In the genomic region with DNA sequence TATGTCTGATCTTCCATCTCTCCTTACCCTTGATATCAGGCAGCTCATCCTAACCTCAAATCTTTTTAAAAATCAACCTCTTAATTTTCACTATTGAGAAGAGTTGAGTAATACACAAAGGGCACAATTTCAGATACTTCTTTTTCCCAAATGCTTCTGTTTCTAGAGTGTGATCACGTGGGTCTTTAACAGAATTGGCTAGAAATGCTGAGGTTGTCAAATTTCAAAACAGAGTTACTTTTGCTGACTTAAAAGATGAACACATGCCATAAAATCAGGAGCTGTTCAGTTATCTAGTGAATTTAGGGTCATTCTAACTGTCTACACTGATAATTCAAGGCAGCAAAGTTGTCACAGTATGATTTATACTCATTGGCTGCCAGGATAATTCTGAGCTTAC, we compare ENCODE assay signal across 4 cellular contexts.
TF ChIP-seq lines count a peak whose summit lies in the region.

No MANE protein-coding gene starts in this region.

TF ChIP-seq in A549, 52 proteins besides CTCF, POLR2A, EP300 and RAD21:
- TF ChIP-seq MAFK (IDR thresholded peaks at IDR 0.05; ENCODE audit: partially characterized antibody) (peak; percentile 84), ZC3H11A (IDR thresholded peaks at IDR 0.05) (no peak)

TF ChIP-seq in IMR-90, 13 proteins besides CTCF, POLR2A, EP300 and RAD21:
- peak; percentile 93 for TF ChIP-seq MAFK (IDR thresholded peaks at IDR 0.05; ENCODE audit: low read depth, low read length)
- TF ChIP-seq CHD1 (IDR thresholded peaks at IDR 0.05; ENCODE audit: low read depth, low read length): no peak
- TF ChIP-seq MAZ (IDR thresholded peaks at IDR 0.05; ENCODE audit: borderline replicate concordance, low read depth, low read length): no peak
- TF ChIP-seq BHLHE40 (IDR thresholded peaks at IDR 0.05; ENCODE audit: low read depth, low read length): no peak
- no peak for TF ChIP-seq SMC3 (IDR thresholded peaks at IDR 0.05; ENCODE audit: low read depth, low read length)

TF ChIP-seq in H1, 55 proteins besides CTCF, POLR2A, EP300 and RAD21:
- TF ChIP-seq GTF2F1 (IDR thresholded peaks at IDR 0.05; ENCODE audit: borderline replicate concordance, low read depth, low read length): no peak
- TF ChIP-seq SUZ12 (IDR thresholded peaks at IDR 0.05; ENCODE audit: low read length): no peak
- TF ChIP-seq, protein P1, sequence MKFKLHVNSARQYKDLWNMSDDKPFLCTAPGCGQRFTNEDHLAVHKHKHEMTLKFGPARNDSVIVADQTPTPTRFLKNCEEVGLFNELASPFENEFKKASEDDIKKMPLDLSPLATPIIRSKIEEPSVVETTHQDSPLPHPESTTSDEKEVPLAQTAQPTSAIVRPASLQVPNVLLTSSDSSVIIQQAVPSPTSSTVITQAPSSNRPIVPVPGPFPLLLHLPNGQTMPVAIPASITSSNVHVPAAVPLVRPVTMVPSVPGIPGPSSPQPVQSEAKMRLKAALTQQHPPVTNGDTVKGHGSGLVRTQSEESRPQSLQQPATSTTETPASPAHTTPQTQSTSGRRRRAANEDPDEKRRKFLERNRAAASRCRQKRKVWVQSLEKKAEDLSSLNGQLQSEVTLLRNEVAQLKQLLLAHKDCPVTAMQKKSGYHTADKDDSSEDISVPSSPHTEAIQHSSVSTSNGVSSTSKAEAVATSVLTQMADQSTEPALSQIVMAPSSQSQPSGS (IDR thresholded peaks at IDR 0.05; ENCODE audit: low read length): no peak
- TF ChIP-seq MAFK (IDR thresholded peaks at IDR 0.05; ENCODE audit: low read depth, low read length): peak; percentile 57; the same call in 1 of the 2 replicates
- no peak for TF ChIP-seq CBX8 (IDR thresholded peaks at IDR 0.05; ENCODE audit: borderline replicate concordance, low read depth, low read length)
- no peak for TF ChIP-seq EZH2 (IDR thresholded peaks at IDR 0.05; ENCODE audit: low read depth, low read length, severe bottlenecking)
- TF ChIP-seq POU5F1 (IDR thresholded peaks at IDR 0.05; ENCODE audit: low read depth, low read length): no peak

TF ChIP-seq in SK-N-SH treated with all-trans-retinoic acid at 6 μM for 48 hours, 23 proteins besides CTCF, POLR2A, EP300 and RAD21:
- TF ChIP-seq OSR1 (CRISPR knock-in tag; IDR thresholded peaks at IDR 0.05) (no peak), ARNTL (CRISPR knock-in tag; IDR thresholded peaks at IDR 0.05; ENCODE audit: borderline replicate concordance, low read depth) (no peak), GLIS3 (CRISPR knock-in tag; IDR thresholded peaks at IDR 0.05) (no peak), RARB (CRISPR knock-in tag; IDR thresholded peaks at IDR 0.05) (no peak), TCF4 (CRISPR knock-in tag; IDR thresholded peaks at IDR 0.05; ENCODE audit: borderline replicate concordance) (no peak)
- TF ChIP-seq, protein P2, sequence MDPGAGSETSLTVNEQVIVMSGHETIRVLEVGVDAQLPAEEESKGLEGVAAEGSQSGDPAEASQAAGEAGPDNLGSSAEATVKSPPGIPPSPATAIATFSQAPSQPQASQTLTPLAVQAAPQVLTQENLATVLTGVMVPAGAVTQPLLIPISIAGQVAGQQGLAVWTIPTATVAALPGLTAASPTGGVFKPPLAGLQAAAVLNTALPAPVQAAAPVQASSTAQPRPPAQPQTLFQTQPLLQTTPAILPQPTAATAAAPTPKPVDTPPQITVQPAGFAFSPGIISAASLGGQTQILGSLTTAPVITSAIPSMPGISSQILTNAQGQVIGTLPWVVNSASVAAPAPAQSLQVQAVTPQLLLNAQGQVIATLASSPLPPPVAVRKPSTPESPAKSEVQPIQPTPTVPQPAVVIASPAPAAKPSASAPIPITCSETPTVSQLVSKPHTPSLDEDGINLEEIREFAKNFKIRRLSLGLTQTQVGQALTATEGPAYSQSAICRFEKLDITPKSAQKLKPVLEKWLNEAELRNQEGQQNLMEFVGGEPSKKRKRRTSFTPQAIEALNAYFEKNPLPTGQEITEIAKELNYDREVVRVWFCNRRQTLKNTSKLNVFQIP (CRISPR knock-in tag; IDR thresholded peaks at IDR 0.05; ENCODE audit: borderline replicate concordance, low read depth): no peak
- TF ChIP-seq, protein P3, sequence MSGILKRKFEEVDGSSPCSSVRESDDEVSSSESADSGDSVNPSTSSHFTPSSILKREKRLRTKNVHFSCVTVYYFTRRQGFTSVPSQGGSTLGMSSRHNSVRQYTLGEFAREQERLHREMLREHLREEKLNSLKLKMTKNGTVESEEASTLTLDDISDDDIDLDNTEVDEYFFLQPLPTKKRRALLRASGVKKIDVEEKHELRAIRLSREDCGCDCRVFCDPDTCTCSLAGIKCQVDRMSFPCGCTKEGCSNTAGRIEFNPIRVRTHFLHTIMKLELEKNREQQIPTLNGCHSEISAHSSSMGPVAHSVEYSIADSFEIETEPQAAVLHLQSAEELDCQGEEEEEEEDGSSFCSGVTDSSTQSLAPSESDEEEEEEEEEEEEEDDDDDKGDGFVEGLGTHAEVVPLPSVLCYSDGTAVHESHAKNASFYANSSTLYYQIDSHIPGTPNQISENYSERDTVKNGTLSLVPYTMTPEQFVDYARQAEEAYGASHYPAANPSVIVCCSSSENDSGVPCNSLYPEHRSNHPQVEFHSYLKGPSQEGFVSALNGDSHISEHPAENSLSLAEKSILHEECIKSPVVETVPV (CRISPR knock-in tag; IDR thresholded peaks at IDR 0.05): no peak
- TF ChIP-seq, protein P4, sequence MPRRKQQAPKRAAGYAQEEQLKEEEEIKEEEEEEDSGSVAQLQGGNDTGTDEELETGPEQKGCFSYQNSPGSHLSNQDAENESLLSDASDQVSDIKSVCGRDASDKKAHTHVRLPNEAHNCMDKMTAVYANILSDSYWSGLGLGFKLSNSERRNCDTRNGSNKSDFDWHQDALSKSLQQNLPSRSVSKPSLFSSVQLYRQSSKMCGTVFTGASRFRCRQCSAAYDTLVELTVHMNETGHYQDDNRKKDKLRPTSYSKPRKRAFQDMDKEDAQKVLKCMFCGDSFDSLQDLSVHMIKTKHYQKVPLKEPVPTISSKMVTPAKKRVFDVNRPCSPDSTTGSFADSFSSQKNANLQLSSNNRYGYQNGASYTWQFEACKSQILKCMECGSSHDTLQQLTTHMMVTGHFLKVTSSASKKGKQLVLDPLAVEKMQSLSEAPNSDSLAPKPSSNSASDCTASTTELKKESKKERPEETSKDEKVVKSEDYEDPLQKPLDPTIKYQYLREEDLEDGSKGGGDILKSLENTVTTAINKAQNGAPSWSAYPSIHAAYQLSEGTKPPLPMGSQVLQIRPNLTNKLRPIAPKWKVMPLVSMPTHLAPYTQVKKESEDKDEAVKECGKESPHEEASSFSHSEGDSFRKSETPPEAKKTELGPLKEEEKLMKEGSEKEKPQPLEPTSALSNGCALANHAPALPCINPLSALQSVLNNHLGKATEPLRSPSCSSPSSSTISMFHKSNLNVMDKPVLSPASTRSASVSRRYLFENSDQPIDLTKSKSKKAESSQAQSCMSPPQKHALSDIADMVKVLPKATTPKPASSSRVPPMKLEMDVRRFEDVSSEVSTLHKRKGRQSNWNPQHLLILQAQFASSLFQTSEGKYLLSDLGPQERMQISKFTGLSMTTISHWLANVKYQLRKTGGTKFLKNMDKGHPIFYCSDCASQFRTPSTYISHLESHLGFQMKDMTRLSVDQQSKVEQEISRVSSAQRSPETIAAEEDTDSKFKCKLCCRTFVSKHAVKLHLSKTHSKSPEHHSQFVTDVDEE (CRISPR knock-in tag; IDR thresholded peaks at IDR 0.05): no peak
